ENCODE assay signal across 32 cellular contexts in the genomic region with DNA sequence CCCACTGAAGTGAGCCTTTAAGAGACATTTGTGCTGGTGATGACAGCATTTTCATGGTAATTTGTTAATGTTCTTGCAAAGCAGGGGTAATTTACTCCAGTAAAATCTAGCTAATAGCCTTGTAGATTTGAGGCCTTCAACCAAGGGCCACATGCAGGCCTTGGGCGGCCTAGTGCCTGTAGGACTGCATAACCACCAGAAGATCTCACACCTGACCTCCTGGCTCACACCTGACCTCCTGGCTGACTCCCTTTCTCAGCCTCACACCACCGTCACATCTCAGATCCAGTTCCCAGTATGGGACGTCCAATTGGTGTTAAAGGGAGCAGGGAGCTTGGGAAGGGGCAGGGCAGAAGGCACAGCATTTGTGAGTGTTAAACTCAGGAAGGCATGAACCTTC. TPM values are rescaled to one million over a fixed set of nuclear protein-coding genes. Genes with fewer than 3 reads are reported as not detected.
"Had no signal": no experiment of that assay in that cellular context is flagged by ENCODE, and none has a peak within 500 bp of the region (broad histone marks: within the 10 kb centered on the region; RNA-seq: fewer than 3 reads in every experiment).

No MANE protein-coding gene starts in this region.

- H3K36me3 Mint-ChIP-seq: brain had no signal

- FAIRE-seq: bronchial epithelial cell had no signal

- H3K27me3 Mint-ChIP-seq: activated naive CD8-positive, alpha-beta T cell; activated T-cell treated with anti-CD3 and anti-CD28 coated beads, Interleukin-2, amount 50 U/mL, for 24 hours; brain had no signal

- ATAC-seq: activated CD8-positive, alpha-beta T cell treated with anti-CD3 and anti-CD28 coated beads, Interleukin-2, amount 10 ng/mL, durations not matched to agents 7 days and 5 days; activated naive CD8-positive, alpha-beta T cell treated with anti-CD3 and anti-CD28 coated beads, Interleukin-2, amount 50 U/mL, for 24 hours had no signal

- H3K9me3 Mint-ChIP-seq: activated T-cell treated with anti-CD3 and anti-CD28 coated beads, Interleukin-2, amount 50 U/mL, for 24 hours had no signal

- H3K4me1 Mint-ChIP-seq: brain had no signal

- H3K4me3 Mint-ChIP-seq: activated CD4-positive, alpha-beta T cell treated with anti-CD3 and anti-CD28 coated beads, Interleukin-2, amount 10 ng/mL, durations not matched to agents 24 days and 14 days; activated CD8-positive, alpha-beta T cell treated with anti-CD3 and anti-CD28 coated beads, Interleukin-2, amount 10 ng/mL, durations not matched to agents 7 days and 5 days; activated naive CD4-positive, alpha-beta T cell treated with anti-CD3 and anti-CD28 coated beads for 36 hours; activated naive CD8-positive, alpha-beta T cell; activated naive CD8-positive, alpha-beta T cell treated with anti-CD3 and anti-CD28 coated beads, Interleukin-2, amount 50 U/mL, for 24 hours; activated T-cell treated with anti-CD3 and anti-CD28 coated beads, Interleukin-2, amount 50 U/mL, for 24 hours; brain had no signal

- H3K27ac ChIP-seq: KMS-11, WERI-Rb-1 had no signal

- H3K36me3 ChIP-seq: WERI-Rb-1 had no signal

- H3K4me2 ChIP-seq: KMS-11 had no signal

- DNase-seq: activated CD4-positive, alpha-beta T cell treated with anti-CD3 and anti-CD28 coated beads, Interleukin-2, amount 10 ng/mL, durations not matched to agents 24 days and 14 days; activated CD4-positive, alpha-beta T cell treated with anti-CD3 and anti-CD28 coated beads, Interleukin-2, amount 50 U/mL, for 4 hours; activated CD8-positive, alpha-beta T cell treated with anti-CD3 and anti-CD28 coated beads, Interleukin-2, amount 10 ng/mL, durations not matched to agents 7 days and 5 days; activated gamma-delta T cell treated with Interleukin-2 at 50 U/mL for 16 hours; activated naive CD4-positive, alpha-beta T cell treated with anti-CD3 and anti-CD28 coated beads for 36 hours; activated naive CD8-positive, alpha-beta T cell treated with anti-CD3 and anti-CD28 coated beads, Interleukin-2, amount 50 U/mL, for 24 hours; activated T-cell treated with anti-CD3 and anti-CD28 coated beads, Interleukin-2, amount 50 U/mL, for 24 hours; anterior cingulate cortex; caudate nucleus; cerebellar nuclear complex; MM.1S; MV-4-11; NCI-H1092; NCI-H1436 treated with DMSO at 0.1 percent for 48 hours; NCI-H1694 treated with DMSO at 0.1 percent for 48 hours; NCI-H2029; NCI-H345; NCI-H524 treated with DMSO at 0.1 percent for 48 hours; NK-92 treated with Interleukin-12 subunit alpha and Interleukin-12 subunit beta, amount 100 ng/mL, for 24 hours; OCI-M1; Right ventricle myocardium superior; SW 1271; T-helper 1 cell; T-helper 2 cell; T-helper 9 cell; WERI-Rb-1 had no signal

- H3K27ac Mint-ChIP-seq: activated CD4-positive, alpha-beta T cell treated with anti-CD3 and anti-CD28 coated beads, Interleukin-2, amount 10 ng/mL, durations not matched to agents 24 days and 14 days; activated CD8-positive, alpha-beta T cell treated with anti-CD3 and anti-CD28 coated beads, Interleukin-2, amount 10 ng/mL, durations not matched to agents 7 days and 5 days; activated naive CD4-positive, alpha-beta T cell treated with anti-CD3 and anti-CD28 coated beads for 36 hours; activated naive CD8-positive, alpha-beta T cell; activated naive CD8-positive, alpha-beta T cell treated with anti-CD3 and anti-CD28 coated beads, Interleukin-2, amount 50 U/mL, for 24 hours; activated T-cell treated with anti-CD3 and anti-CD28 coated beads, Interleukin-2, amount 50 U/mL, for 24 hours had no signal

RNA-seq across cellular contexts. Expression of a gene that starts 26.9 kb away (rescaled TPM):
- total RNA-seq: activated CD4-positive, alpha-beta T cell treated with anti-CD3 and anti-CD28 coated beads, Interleukin-2, amount 10 ng/mL, durations not matched to agents 24 days and 14 days; activated naive CD4-positive, alpha-beta T cell treated with anti-CD3 and anti-CD28 coated beads for 36 hours; bronchial epithelial cell; LHCN-M2; NCI-H460 had no signal
